ENCODE assay signal across 1 cellular context in genomic region chr19:56567274-56568120, GRCh38.
TF ChIP-seq lines count a peak whose summit lies in the region.

TSS of gene ZNF470 (plus strand) at chr19:56567468. CDS start at chr19:56570312, 2,844 bp downstream.

TF ChIP-seq in GM23338, 12 proteins besides CTCF, POLR2A, EP300 and RAD21 (continued from another document):
- TF ChIP-seq ETS1 (IDR thresholded peaks at IDR 0.05) (peak; percentile 86), STAT1 (IDR thresholded peaks at IDR 0.05; ENCODE audit: unreplicated experiment) (no peak), POLR2AphosphoS5 (IDR thresholded peaks at IDR 0.05; ENCODE audit: low read depth) (peak; percentile 82), JUNB (IDR thresholded peaks at IDR 0.05; ENCODE audit: unreplicated experiment) (no peak), ZNF114 (CRISPR knock-in tag; IDR thresholded peaks at IDR 0.05) (no peak), NANOG (IDR thresholded peaks at IDR 0.05; ENCODE audit: borderline replicate concordance) (no peak), EZH2phosphoT487 (IDR thresholded peaks at IDR 0.05; ENCODE audit: unreplicated experiment) (no peak)
